ENCODE assay signal across 12 cellular contexts in the genomic region with DNA sequence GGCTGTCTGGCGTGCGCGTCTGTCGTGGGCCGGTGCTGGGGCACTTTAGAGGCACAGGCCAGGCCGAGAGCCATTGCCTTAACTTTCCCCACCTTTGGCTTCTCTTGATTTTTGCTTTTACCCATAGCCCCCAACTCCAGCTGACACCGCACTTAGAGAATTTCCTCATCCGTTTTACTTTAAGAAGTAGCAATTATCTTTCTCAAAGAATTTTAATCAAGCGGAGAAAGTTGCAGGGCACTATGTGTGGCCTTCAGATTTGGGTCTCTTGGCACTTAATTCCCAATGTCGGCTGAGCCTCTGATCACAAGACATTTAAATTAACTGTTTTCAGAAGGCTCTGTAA. TPM values are rescaled to one million over a fixed set of nuclear protein-coding genes. Genes with fewer than 3 reads are reported as not detected.
A peak's percentile ranks its signal among the peaks of the same experiment; 100 is the strongest.
DNase-seq lines count a peak whose midpoint lies in the region; ATAC-seq and TF ChIP-seq lines count a peak whose summit lies in the region.
"Had no signal": no experiment of that assay in that cellular context is flagged by ENCODE, and none has a peak within 500 bp of the region (broad histone marks: within the 10 kb centered on the region; RNA-seq: fewer than 3 reads in every experiment).

No MANE protein-coding gene starts in this region.

- TF ChIP-seq CTCF in breast epithelium (IDR thresholded peaks at IDR 0.05) (no peak), left lung (IDR thresholded peaks at IDR 0.05) (no peak), thoracic aorta (IDR thresholded peaks at IDR 0.05) (no peak)

- H3K36me3 ChIP-seq in breast epithelium (no peaks in the 10 kb centered on the region), left lung (no peaks in the 10 kb centered on the region), thoracic aorta (no peaks in the 10 kb centered on the region)

- no peak for DNase-seq in activated T-cell treated with anti-CD3 and anti-CD28 coated beads, Interleukin-2, amount 50 U/mL, for 4 hours
- DNase-seq in activated T-cell treated with anti-CD3 and anti-CD28 coated beads, Interleukin-2, amount 50 U/mL, for 1 hour: no peak
- no peak for DNase-seq in breast epithelium (ENCODE audit: low spot score in 2 of 2)
- DNase-seq in left lung: no peak
- DNase-seq in thoracic aorta (ENCODE audit: low spot score): no peak
- no peak for DNase-seq in NCI-H345 treated with DMSO at 0.1 percent for 48 hours (lab: John Stamatoyannopoulos, UW; ENCODE audit: unreplicated experiment)
- DNase-seq in SW 1271 (lab: John Stamatoyannopoulos, UW): no peak
- DNase-seq in immature natural killer cell: no peak
- DNase-seq: activated CD4-positive, CD25-positive, alpha-beta regulatory T cell; NCI-H187 treated with DMSO at 0.1 percent for 48 hours had no signal

- intact Hi-C loops in breast epithelium (cut with DNase I; ENCODE audit: low total_unique reads): no loop called here
- intact Hi-C loops in left lung (cut with DNase I): no loop called here

- H3K9me3 ChIP-seq in breast epithelium (no peaks in the 10 kb centered on the region), left lung (no peaks in the 10 kb centered on the region), thoracic aorta (no peaks in the 10 kb centered on the region)

- TF ChIP-seq POLR2A in breast epithelium (IDR thresholded peaks at IDR 0.05): no peak

- H3K4me1 ChIP-seq in breast epithelium: peaks cover 0 to 4% of the 10 kb centered on the region in 2 donors
- H3K4me1 ChIP-seq in left lung: peaks cover 0 to 22% of the 10 kb centered on the region in 2 donors
- H3K4me1 ChIP-seq in thoracic aorta (ENCODE audit: control insufficient read depth in 1 of 2, low read depth in 2 of 2): peaks cover 3 to 13% of the 10 kb centered on the region in 2 donors

- peaks cover 9% of the 10 kb centered on the region for H3K4me1 Mint-ChIP-seq in activated T-cell treated with anti-CD3 and anti-CD28 coated beads, Interleukin-2, amount 50 U/mL, for 4 hours (ENCODE audit: low read depth)
- H3K4me1 Mint-ChIP-seq in immature natural killer cell: peaks cover 0 to 5% of the 10 kb centered on the region in 2 donors

- H3K9me3 Mint-ChIP-seq in activated T-cell treated with anti-CD3 and anti-CD28 coated beads, Interleukin-2, amount 50 U/mL, for 4 hours: no peaks in the 10 kb centered on the region
- no peaks in the 10 kb centered on the region for H3K9me3 Mint-ChIP-seq in immature natural killer cell

- no peaks in the 10 kb centered on the region for H3K36me3 Mint-ChIP-seq in activated T-cell treated with anti-CD3 and anti-CD28 coated beads, Interleukin-2, amount 50 U/mL, for 4 hours (ENCODE audit: insufficient read depth)
- H3K36me3 Mint-ChIP-seq in immature natural killer cell: no peaks in the 10 kb centered on the region

- H3K27ac ChIP-seq in breast epithelium (peak overlapping the region; percentile 72 to 79), left lung (no peak overlapping the region), thoracic aorta (no peak overlapping the region)

- ATAC-seq in activated T-cell treated with anti-CD3 and anti-CD28 coated beads, Interleukin-2, amount 50 U/mL, for 4 hours: no peak
- ATAC-seq in left lung (no peak), thoracic aorta (ENCODE audit: insufficient number of reproducible peaks, low FRiP score, low read depth) (no peak)
- ATAC-seq: esophagus mucosa had no signal

- no peak overlapping the region for H3K27ac Mint-ChIP-seq in immature natural killer cell

- H3K27me3 ChIP-seq in breast epithelium (no peaks in the 10 kb centered on the region), left lung (peaks cover 25 to 100% of the 10 kb centered on the region in 2 donors), thoracic aorta (replicated peaks; ENCODE audit: insufficient read depth) (no peaks in the 10 kb centered on the region)

- peak overlapping the region; percentile 59 to 86 (median 65) for H3K4me3 ChIP-seq in breast epithelium
- peak overlapping the region; percentile 11 to 43 for H3K4me3 ChIP-seq in left lung
- H3K4me3 ChIP-seq in thoracic aorta: peak overlapping the region; percentile 66

- H3K4me3 Mint-ChIP-seq in activated T-cell treated with anti-CD3 and anti-CD28 coated beads, Interleukin-2, amount 50 U/mL, for 4 hours: peak overlapping the region; percentile 56
- peak overlapping the region in 2 of 5 donors; percentile 28 to 47 for H3K4me3 Mint-ChIP-seq in immature natural killer cell

- H3K27me3 Mint-ChIP-seq in activated T-cell treated with anti-CD3 and anti-CD28 coated beads, Interleukin-2, amount 50 U/mL, for 4 hours (ENCODE audit: low read depth): peaks cover 77% of the 10 kb centered on the region
- peaks cover 4 to 21% (median 21%) of the 10 kb centered on the region in 3 donors for H3K27me3 Mint-ChIP-seq in immature natural killer cell (ENCODE audit: low read depth in 3 of 3)

RNA-seq across cellular contexts. Expression of gene ALDH1A3, which starts 1.2 kb away (rescaled TPM):
- under 1 TPM; 0.24 to 0.47 (median 0.40) TPM for total RNA-seq in activated T-cell treated with anti-CD3 and anti-CD28 coated beads, Interleukin-2, amount 50 U/mL, for 4 hours
- 100 to 1,000 TPM in 1 of 3 donors, 10 to 100 TPM in 2; 24.2 to 207 (median 44.9) TPM for total RNA-seq in breast epithelium
- total RNA-seq in left lung: 10 to 100 TPM; 13.7 to 17.5 TPM
- 10 to 100 TPM in 1 of 2 donors, 1 to 10 TPM in 1; 3.2 to 21.8 TPM for total RNA-seq in thoracic aorta
- polyA plus RNA-seq in immature natural killer cell: not detected
- total RNA-seq: G401 had no signal

RNA-seq across cellular contexts. Expression of gene LRRK1, which starts 38.3 kb away (rescaled TPM):
- 1 to 10 TPM in 2 of 3 donors, under 1 TPM in 1; 0.55 to 1.8 (median 1.6) TPM for total RNA-seq in activated T-cell treated with anti-CD3 and anti-CD28 coated beads, Interleukin-2, amount 50 U/mL, for 4 hours
- total RNA-seq in breast epithelium (10 to 100 TPM; 10.1 to 18.7 (median 14.4) TPM), left lung (10 to 100 TPM; 23.1 to 24.2 TPM), thoracic aorta (10 to 100 TPM; 17.2 to 47.1 TPM)
- under 1 TPM in 1 of 3 donors, not detected in 2; 0.02 TPM for polyA plus RNA-seq in immature natural killer cell
- total RNA-seq: G401 had no signal

Comparison
In these comparisons a context has a peak if more than half of its experiments do, and no peak if none do; other contexts are left out.
1. H3K27ac ChIP-seq: peak in breast epithelium (2 of 2); none in left lung (0 of 2) and thoracic aorta (0 of 2).
2. RNA of gene LRRK1, which starts 38.3 kb away (total RNA-seq): 17.2 to 47.1 TPM in thoracic aorta, 23.1 to 24.2 TPM in left lung and 10.1 to 18.7 TPM in breast epithelium; 0.55 to 1.8 TPM in activated T-cell treated with anti-CD3 and anti-CD28 coated beads, Interleukin-2, amount 50 U/mL, for 4 hours; every median in the first group is over 4 times any median in the second.
3. Peak in every context shown above with its lines, with median percentiles within 50 percentile points of each other: H3K4me3 ChIP-seq.